17 cellular contexts compared by ENCODE assay signal in the genomic region with DNA sequence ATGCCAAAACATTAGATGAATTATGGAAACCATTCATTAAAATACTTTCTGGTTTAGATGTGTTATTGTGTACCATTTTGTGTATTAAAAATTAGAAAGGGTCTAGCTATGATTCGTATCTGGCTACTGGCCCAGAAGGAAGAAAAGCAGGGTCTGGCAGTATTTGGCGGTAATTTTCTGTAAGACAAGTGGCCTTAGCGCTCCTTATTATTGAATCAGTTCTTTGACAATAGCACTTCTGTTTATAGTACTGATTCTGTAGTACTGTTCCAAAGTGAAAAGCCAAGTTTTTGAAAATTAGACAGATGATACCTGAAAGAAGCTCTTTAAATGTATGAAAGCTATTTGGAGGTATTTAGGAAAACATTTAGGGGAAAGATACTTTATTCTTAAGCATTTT.
"Had no signal": no experiment of that assay in that cellular context is flagged by ENCODE, and none has a peak within 500 bp of the region (broad histone marks: within the 10 kb centered on the region; RNA-seq: fewer than 3 reads in every experiment).

No MANE protein-coding gene starts in this region.

- H3K9me3 ChIP-seq: adrenal gland, colonic mucosa, gastroesophageal sphincter, left ventricle myocardium inferior had no signal

- H3K4me1 ChIP-seq: colonic mucosa, gastroesophageal sphincter had no signal

- H3K9me3 Mint-ChIP-seq: activated naive CD4-positive, alpha-beta T cell treated with anti-CD3 and anti-CD28 coated beads, Interleukin-2, amount 10 ng/mL, durations not matched to agents 7 days and 5 days; activated T-helper 2 cell treated with anti-CD3 and anti-CD28 coated beads, Interferon-gamma antibody, Interleukin-2, Interleukin-4, amounts not matched to agents 10 μg/mL and 5 μg/mL and 100 μg/mL, durations not matched to agents 14 hours and 24 hours and 36 hours; memory B cell; nephron had no signal

- H3K4me3 Mint-ChIP-seq: activated naive CD4-positive, alpha-beta T cell treated with anti-CD3 and anti-CD28 coated beads, Interleukin-2, amount 10 ng/mL, durations not matched to agents 7 days and 5 days; memory B cell; nephron had no signal

- DNase-seq: activated CD4-positive, alpha-beta T cell treated with anti-CD3 and anti-CD28 coated beads, Interleukin-2, amount 50 U/mL, for 1 hour; activated CD4-positive, CD25-positive, alpha-beta regulatory T cell; activated naive CD4-positive, alpha-beta T cell treated with anti-CD3 and anti-CD28 coated beads, Interleukin-2, amount 10 ng/mL, durations not matched to agents 7 days and 5 days; adrenal gland; caudate nucleus; colonic mucosa; effector CD4-positive, alpha-beta T cell; left ventricle myocardium inferior; stimulated activated CD4-positive, alpha-beta T cell treated with anti-CD3 and anti-CD28 coated beads, Interleukin-12 subunit alpha, Interleukin-12 subunit beta, amount 100 ng/mL, for 4 hours; stimulated activated CD4-positive, alpha-beta T cell treated with anti-CD3 and anti-CD28 coated beads, Interleukin-2, amount 100 ng/mL, for 48 hours; stimulated activated naive CD4-positive, alpha-beta T cell treated with Interleukin-2 at 50 U/mL for 16 hours; trophoblast cell had no signal

- H3K27me3 ChIP-seq: adrenal gland, colonic mucosa, gastroesophageal sphincter had no signal

- H3K4me1 Mint-ChIP-seq: activated naive CD4-positive, alpha-beta T cell treated with anti-CD3 and anti-CD28 coated beads, Interleukin-2, amount 10 ng/mL, durations not matched to agents 7 days and 5 days; nephron had no signal

- H3K27ac Mint-ChIP-seq: activated naive CD4-positive, alpha-beta T cell treated with anti-CD3 and anti-CD28 coated beads, Interleukin-2, amount 10 ng/mL, durations not matched to agents 7 days and 5 days; activated T-helper 2 cell treated with anti-CD3 and anti-CD28 coated beads, Interferon-gamma antibody, Interleukin-2, Interleukin-4, amounts not matched to agents 10 μg/mL and 5 μg/mL and 100 μg/mL, durations not matched to agents 14 hours and 24 hours and 36 hours; memory B cell; nephron had no signal

- H3K27ac ChIP-seq: adrenal gland, colonic mucosa, epithelial cell of prostate, gastroesophageal sphincter, left ventricle myocardium inferior had no signal

- H3K27me3 Mint-ChIP-seq: activated naive CD4-positive, alpha-beta T cell treated with anti-CD3 and anti-CD28 coated beads, Interleukin-2, amount 10 ng/mL, durations not matched to agents 7 days and 5 days; memory B cell had no signal

- H3K36me3 Mint-ChIP-seq: activated naive CD4-positive, alpha-beta T cell treated with anti-CD3 and anti-CD28 coated beads, Interleukin-2, amount 10 ng/mL, durations not matched to agents 7 days and 5 days had no signal
